Comparison of ENCODE assay signal across 20 cellular contexts in genomic region chr11:120658071-120658423, GRCh38.
DNase-seq lines count a peak whose midpoint lies in the region; ATAC-seq, FAIRE-seq and TF ChIP-seq lines count a peak whose summit lies in the region.
"Had no signal": no experiment of that assay in that cellular context is flagged by ENCODE, and none has a peak within 500 bp of the region (broad histone marks: within the 10 kb centered on the region; RNA-seq: fewer than 3 reads in every experiment).

No MANE protein-coding gene starts in this region.

- no peak for TF ChIP-seq EP300 in sigmoid colon (IDR thresholded peaks at IDR 0.05)

- H3K4me1 ChIP-seq in GM23248 (ENCODE audit: insufficient read depth) (no peaks in the 10 kb centered on the region), sigmoid colon (no peaks in the 10 kb centered on the region)
- H3K4me1 ChIP-seq in CD4-positive, alpha-beta memory T cell (ENCODE audit: insufficient read depth, low read length) = no peaks in the 10 kb centered on the region
- H3K4me1 ChIP-seq: pancreas had no signal

- no peak overlapping the region for H3K4me2 ChIP-seq in GM23248 (ENCODE audit: unreplicated experiment)

- no peaks in the 10 kb centered on the region for H4K20me1 ChIP-seq in GM23248 (ENCODE audit: insufficient read depth)

- DNase-seq in GM10248 (ENCODE audit: extremely low spot score) = peak; percentile 48
- no peak for DNase-seq in GM19239 (ENCODE audit: insufficient read length, low spot score)
- DNase-seq in GM23248 = no peak
- DNase-seq in CD4-positive, alpha-beta memory T cell = no peak
- DNase-seq in NCI-H1436 (lab: John Stamatoyannopoulos, UW) = no peak
- DNase-seq in sigmoid colon = no peak
- DNase-seq: activated CD8-positive, alpha-beta T cell treated with anti-CD3 and anti-CD28 coated beads for 36 hours; activated effector memory CD4-positive, alpha-beta T cell treated with anti-CD3 and anti-CD28 coated beads, Interleukin-2, amount 50 U/mL, for 16 hours; DMS153; foreskin fibroblast; mucosa of descending colon; NCI-H1105; stimulated activated CD8-positive, alpha-beta memory T cell treated with anti-CD3 and anti-CD28 coated beads, Interleukin-4, amount 100 ng/mL, for 48 hours; T1000 had no signal

- POLR2A ChIA-PET in GM10248 (lab: Yijun Ruan, JAX) = interaction anchor here (0.6 kb wide), 1 partner anchor 1003 kb away, joined by 11 read pairs; no protein-coding TSS in a partner anchor
- POLR2A ChIA-PET in CD4-positive, alpha-beta memory T cell (lab: Charles Lee; ENCODE audit: partially characterized antibody) = no interaction called here

- no peaks in the 10 kb centered on the region for H3K36me3 ChIP-seq in GM23248 (ENCODE audit: low read depth)
- no peaks in the 10 kb centered on the region for H3K36me3 ChIP-seq in CD4-positive, alpha-beta memory T cell (ENCODE audit: insufficient read depth, low read length)
- no peaks in the 10 kb centered on the region for H3K36me3 ChIP-seq in sigmoid colon
- H3K36me3 ChIP-seq: pancreas had no signal

- 53 to 58% methylated on average over 3 of the region's 3 CpGs for WGBS in GM23248 (ENCODE audit: low coverage in 1 of 2, low lambda C conversion rate in 2 of 2, missing lambda C conversion rate in 2 of 2), 2 experiments
- WGBS in sigmoid colon, 2 donors = 69 to 74% methylated on average over 3 of the region's 3 CpGs

- CTCF ChIA-PET in GM10248 (lab: Yijun Ruan, JAX) = interaction anchor here (1.0 to 4.0 kb wide), 6 partner anchors 15 to 146 kb away, joined by 3 to 15 read pairs (median 8); partner anchors contain the start of gene GRIK4
- CTCF ChIA-PET in CD4-positive, alpha-beta memory T cell (lab: Charles Lee; ENCODE audit: partially characterized antibody) = no interaction called here

- H3K9ac ChIP-seq in GM23248 = no peak overlapping the region

- no peak for TF ChIP-seq POLR2A in sigmoid colon (IDR thresholded peaks at IDR 0.05)

- H3K4me3 Mint-ChIP-seq in CD4-positive, alpha-beta memory T cell = no peak overlapping the region
- H3K4me3 Mint-ChIP-seq: activated CD8-positive, alpha-beta T cell treated with anti-CD3 and anti-CD28 coated beads for 36 hours; brain had no signal

- H3K27ac ChIP-seq in GM23248 (no peak overlapping the region), sigmoid colon (no peak overlapping the region)
- H3K27ac ChIP-seq in CD4-positive, alpha-beta memory T cell (ENCODE audit: low read depth, low read length) = no peak overlapping the region
- H3K27ac ChIP-seq: pancreas had no signal

- H3K9me3 ChIP-seq in GM23248 (ENCODE audit: low read depth) (no peaks in the 10 kb centered on the region), sigmoid colon (no peaks in the 10 kb centered on the region)
- H3K9me3 ChIP-seq in CD4-positive, alpha-beta memory T cell (ENCODE audit: control insufficient read depth in 1 of 2, low read length in 2 of 2) = no peaks in the 10 kb centered on the region
- H3K9me3 ChIP-seq: mucosa of descending colon, pancreas had no signal

- H2AFZ ChIP-seq in GM23248 = no peak overlapping the region

- in situ Hi-C loops in GM23248 (cut with MboI) = no loop called here

- H3K4me3 ChIP-seq in GM23248 = no peak overlapping the region
- no peak overlapping the region for H3K4me3 ChIP-seq in CD4-positive, alpha-beta memory T cell (ENCODE audit: low read length in 2 of 2)
- no peak overlapping the region for H3K4me3 ChIP-seq in sigmoid colon
- H3K4me3 ChIP-seq: mucosa of descending colon, pancreas had no signal

- peak; percentile 66 for ATAC-seq in HG02759 (IDR thresholded peaks at IDR 0.05; ENCODE audit: unreplicated experiment)
- ATAC-seq in HG03571 (IDR thresholded peaks at IDR 0.05; ENCODE audit: unreplicated experiment) = peak; percentile 52
- ATAC-seq: activated CD8-positive, alpha-beta T cell treated with anti-CD3 and anti-CD28 coated beads for 36 hours; mucosa of descending colon; pancreas had no signal

- peaks cover 6 to 20% of the 10 kb centered on the region in 2 donors for H3K27me3 Mint-ChIP-seq in CD4-positive, alpha-beta memory T cell

- H3K27ac Mint-ChIP-seq in CD4-positive, alpha-beta memory T cell = no peak overlapping the region
- H3K27ac Mint-ChIP-seq: activated CD8-positive, alpha-beta T cell treated with anti-CD3 and anti-CD28 coated beads for 36 hours; brain had no signal

- peaks cover 25% of the 10 kb centered on the region for H3K27me3 ChIP-seq in GM23248 (replicated peaks; ENCODE audit: insufficient read depth)
- H3K27me3 ChIP-seq in CD4-positive, alpha-beta memory T cell (ENCODE audit: insufficient read depth, low read length) = no peaks in the 10 kb centered on the region
- H3K27me3 ChIP-seq in sigmoid colon = peaks cover 0 to 4% (median 0%) of the 10 kb centered on the region in 3 donors
- H3K27me3 ChIP-seq: pancreas had no signal

- no peaks in the 10 kb centered on the region for H3K9me3 Mint-ChIP-seq in CD4-positive, alpha-beta memory T cell
- H3K9me3 Mint-ChIP-seq: activated CD8-positive, alpha-beta T cell treated with anti-CD3 and anti-CD28 coated beads for 36 hours; brain had no signal

- peaks cover 0 to 2% (median 0%) of the 10 kb centered on the region in 4 donors for H3K4me1 Mint-ChIP-seq in CD4-positive, alpha-beta memory T cell

- intact Hi-C loops in CD4-positive, alpha-beta memory T cell (cut with micrococcal nuclease) = no loop called here
- intact Hi-C loops in sigmoid colon (cut with DNase I) = no loop called here

- H3K79me2 ChIP-seq in GM23248 (ENCODE audit: insufficient read depth) = no peaks in the 10 kb centered on the region

- no peaks in the 10 kb centered on the region for H3F3A ChIP-seq in GM23248 (ENCODE audit: insufficient read depth)

- H3K36me3 Mint-ChIP-seq in CD4-positive, alpha-beta memory T cell = no peaks in the 10 kb centered on the region

- H3K9me2 ChIP-seq in GM23248 (ENCODE audit: insufficient read depth) = no peaks in the 10 kb centered on the region

- peak; percentile 94 for FAIRE-seq in GM19239 (lab: Jason Lieb, UNC)
- FAIRE-seq: islet of Langerhans, pancreas, RCC 7860 had no signal

- no peak for TF ChIP-seq CTCF in GM10248 (IDR thresholded peaks at IDR 0.05; ENCODE audit: control extremely low read depth, extremely low read depth, low read depth, missing control alignments)
- TF ChIP-seq CTCF in sigmoid colon (IDR thresholded peaks at IDR 0.05) = no peak
